Comparison of ENCODE assay signal across 10 cellular contexts in the genomic region with DNA sequence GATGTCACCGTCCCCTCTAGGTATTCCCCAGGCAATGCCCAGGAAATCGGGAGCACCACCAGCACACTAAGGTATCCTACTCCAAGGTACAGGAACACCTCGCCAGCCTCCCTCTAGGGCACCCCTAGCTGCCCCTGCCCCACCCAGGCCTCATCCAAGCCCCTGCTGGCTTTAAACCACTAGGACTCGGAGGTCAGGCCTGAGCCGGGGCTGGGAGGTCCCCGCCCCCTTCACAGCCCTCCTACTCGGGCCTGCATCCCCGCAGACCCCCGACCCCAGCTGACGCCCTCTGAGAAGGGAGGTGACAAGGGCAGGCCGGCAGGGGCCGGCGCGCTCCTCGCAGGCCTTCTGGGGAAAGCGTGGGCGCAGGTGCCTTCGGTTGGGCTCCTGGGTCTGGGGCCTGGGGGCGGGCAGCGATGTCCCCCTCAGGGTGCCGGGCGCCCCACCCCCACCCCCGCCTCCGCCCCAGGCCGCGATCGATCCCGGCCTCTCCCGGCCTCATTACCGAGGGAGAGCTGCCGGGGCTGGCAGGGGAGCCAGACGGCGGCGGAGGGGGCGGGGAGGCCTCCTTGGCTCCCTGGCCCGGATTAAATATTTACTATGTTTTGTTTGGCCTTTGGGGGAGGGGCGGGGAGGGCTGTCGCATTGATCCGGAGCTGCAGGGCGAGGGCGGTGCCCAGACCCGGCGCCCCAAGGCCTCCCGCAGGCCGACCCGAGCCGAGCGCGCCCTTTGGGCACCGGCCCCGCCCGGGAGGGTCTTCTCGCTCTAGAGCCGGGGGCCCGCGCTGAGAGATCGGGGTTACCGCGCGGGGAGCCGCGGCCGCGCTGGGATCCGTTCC. TPM values are rescaled to one million over a fixed set of nuclear protein-coding genes. Genes with fewer than 3 reads are reported as not detected.
DNase-seq lines count a peak whose midpoint lies in the region; FAIRE-seq lines count a peak whose summit lies in the region.
"Had no signal": no experiment of that assay in that cellular context is flagged by ENCODE, and none has a peak within 500 bp of the region (broad histone marks: within the 10 kb centered on the region; RNA-seq: fewer than 3 reads in every experiment).

No MANE protein-coding gene starts in this region.

- 7 to 13% (median 8%) methylated on average over 51 to 65 of the region's 65 CpGs for WGBS in small intestine, 3 donors

- peak overlapping the region; percentile 72 for H3K9ac ChIP-seq in adipocyte (ENCODE audit: low read length)

- peak overlapping the region; percentile 8 to 59 for H3K27ac ChIP-seq in small intestine (ENCODE audit: low read depth in 1 of 2, low read length in 1 of 2)
- H3K27ac ChIP-seq: foreskin keratinocyte had no signal

- H3K9me3 ChIP-seq in HAP-1: no peaks in the 10 kb centered on the region
- H3K9me3 ChIP-seq in adipocyte (ENCODE audit: control insufficient read depth, low read length): no peaks in the 10 kb centered on the region
- no peaks in the 10 kb centered on the region for H3K9me3 ChIP-seq in iPS-18c (ENCODE audit: control insufficient read depth, insufficient read depth, low read length)
- no peaks in the 10 kb centered on the region for H3K9me3 ChIP-seq in small intestine (ENCODE audit: control insufficient read depth, low read depth)

- H3K4me3 ChIP-seq in HAP-1 (no peak overlapping the region), adipocyte (ENCODE audit: low read length) (peak overlapping the region; percentile 47), iPS-18c (ENCODE audit: insufficient read depth, low read depth, low read length) (peak overlapping the region; percentile 57), small intestine (ENCODE audit: low read depth in 1 of 2, low read length in 2 of 2) (peak overlapping the region in 1 of 2 donors; percentile 65)

- H3K27me3 ChIP-seq in HAP-1 (ENCODE audit: low read depth): no peaks in the 10 kb centered on the region
- H3K27me3 ChIP-seq in adipocyte (replicated peaks; ENCODE audit: control insufficient read depth, insufficient read depth, low read length): peaks cover 3% of the 10 kb centered on the region
- peaks cover 0 to 2% of the 10 kb centered on the region in 2 donors for H3K27me3 ChIP-seq in small intestine (ENCODE audit: control insufficient read depth in 2 of 2, insufficient read depth in 2 of 2, low read length in 2 of 2)
- H3K27me3 ChIP-seq: foreskin keratinocyte had no signal

- DNase-seq in HAP-1 (ENCODE audit: low spot score in 2 of 2) (peak; percentile 67 to 85), adipocyte (ENCODE audit: low read depth) (no peak), small intestine (peak; percentile 90), cortex of kidney (lab: John Stamatoyannopoulos, UW) (no peak), RKO (ENCODE audit: low spot score) (no peak), NCI-H446 treated with DMSO at 0.1 percent for 48 hours (lab: John Stamatoyannopoulos, UW) (no peak), frontal cortex (ENCODE audit: low spot score in 2 of 2) (no peak)
- DNase-seq: KG1 had no signal

- in situ Hi-C loops in HAP-1 (cut with MboI; ENCODE audit: low sequenced_read_pairs): no loop called here

- H3K36me3 ChIP-seq in HAP-1 (replicated peaks) (no peaks in the 10 kb centered on the region), adipocyte (ENCODE audit: control insufficient read depth, insufficient read depth, low read length, severe bottlenecking) (no peaks in the 10 kb centered on the region), small intestine (ENCODE audit: control insufficient read depth in 2 of 2, insufficient read depth in 2 of 2, low read length in 2 of 2) (no peaks in the 10 kb centered on the region)

- FAIRE-seq in small intestine (lab: Jason Lieb, UNC): no peak
- no peak for FAIRE-seq in frontal cortex (lab: Jason Lieb, UNC)

- H3K4me1 ChIP-seq in HAP-1 (peaks cover 33% of the 10 kb centered on the region), adipocyte (ENCODE audit: control insufficient read depth, insufficient read depth, low read length) (peaks cover 26% of the 10 kb centered on the region), small intestine (ENCODE audit: control insufficient read depth in 2 of 2, insufficient read depth in 1 of 2, low read depth in 1 of 2, low read length in 1 of 2) (no peaks in the 10 kb centered on the region)
- H3K4me1 ChIP-seq: foreskin keratinocyte had no signal

RNA-seq across cellular contexts. Expression of a gene that starts 27.3 kb away (rescaled TPM):
- polyA plus RNA-seq in small intestine: 1 to 10 TPM in 1 of 3 donors, not detected in 2; 1.0 TPM
- 20.4 TPM for total RNA-seq in frontal cortex

RNA-seq across cellular contexts. Expression of a gene that starts 32.1 kb away (rescaled TPM):
- polyA plus RNA-seq in small intestine: 10 to 100 TPM; 11.6 to 19.2 (median 12.5) TPM
- total RNA-seq in frontal cortex: 21.6 TPM

RNA-seq across cellular contexts. Expression of a gene that starts 44.0 kb away (rescaled TPM):
- polyA plus RNA-seq in small intestine: 10 to 100 TPM; 65.9 to 90.5 (median 80.1) TPM
- total RNA-seq in frontal cortex: 14.7 TPM

RNA-seq across cellular contexts. Expression of a gene that starts 57.1 kb away (rescaled TPM):
- polyA plus RNA-seq in small intestine: 1 to 10 TPM in 2 of 3 donors, under 1 TPM in 1; 0.89 to 6.9 (median 6.2) TPM
- total RNA-seq in frontal cortex: 3.3 TPM

Comparison
In these comparisons a context has a peak if more than half of its experiments do, and no peak if none do; other contexts are left out.
1. DNase-seq: peak in HAP-1 (2 of 2) and small intestine (single experiment); none in adipocyte (single experiment), cortex of kidney (single experiment), RKO (single experiment), NCI-H446 treated with DMSO at 0.1 percent for 48 hours (single experiment) and frontal cortex (0 of 2).